In the genomic region with DNA sequence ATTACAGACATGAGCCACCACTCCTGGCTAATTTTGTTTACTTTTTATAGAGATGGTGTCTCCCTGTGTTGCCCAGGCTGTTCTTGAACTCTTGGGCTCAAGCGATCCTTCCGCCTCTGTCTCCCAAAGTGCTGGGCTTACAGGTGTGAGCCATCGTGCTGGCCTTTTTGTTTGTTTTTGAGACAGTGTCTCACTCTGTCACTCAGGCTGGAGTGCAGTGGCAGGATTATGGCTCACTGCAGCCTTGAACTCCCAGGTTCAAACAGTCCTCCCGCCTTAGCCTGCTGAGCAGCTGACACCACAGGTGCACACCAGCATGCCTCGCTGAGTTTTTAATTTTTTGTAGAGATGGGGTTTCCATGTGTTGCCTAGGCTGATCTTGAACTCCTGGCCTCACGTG, we compare ENCODE assay signal across 20 cellular contexts.
"Had no signal": no experiment of that assay in that cellular context is flagged by ENCODE, and none has a peak within 500 bp of the region (broad histone marks: within the 10 kb centered on the region; RNA-seq: fewer than 3 reads in every experiment).

No MANE protein-coding gene starts in this region.

- H3K27ac Mint-ChIP-seq: activated CD4-positive, alpha-beta T cell treated with anti-CD3 and anti-CD28 coated beads for 36 hours; activated T-helper 1 cell treated with anti-CD3 and anti-CD28 coated beads, Interleukin-12 subunit alpha, Interleukin-12 subunit beta, Interleukin-2, Interleukin-4 antibody, amounts not matched to agents 30 ng/mL and 10 ng/mL and 1 ng/mL, durations not matched to agents 14 hours and 24 hours and 36 hours; immature natural killer cell; progenitor cell of endocrine pancreas had no signal

- H3K27me3 Mint-ChIP-seq: activated CD4-positive, alpha-beta T cell treated with anti-CD3 and anti-CD28 coated beads for 36 hours; progenitor cell of endocrine pancreas had no signal

- H3K4me3 Mint-ChIP-seq: activated CD4-positive, alpha-beta T cell treated with anti-CD3 and anti-CD28 coated beads for 36 hours; activated T-helper 1 cell treated with anti-CD3 and anti-CD28 coated beads, Interleukin-12 subunit alpha, Interleukin-12 subunit beta, Interleukin-2, Interleukin-4 antibody, amounts not matched to agents 30 ng/mL and 10 ng/mL and 1 ng/mL, durations not matched to agents 14 hours and 24 hours and 36 hours; immature natural killer cell; neural crest cell had no signal

- ATAC-seq: activated CD4-positive, alpha-beta T cell treated with anti-CD3 and anti-CD28 coated beads for 36 hours; activated naive CD4-positive, alpha-beta T cell treated with anti-CD3 and anti-CD28 coated beads, Interleukin-2, amount 50 U/mL, for 72 hours; esophagus mucosa; gastrocnemius medialis; heart right ventricle; upper lobe of right lung had no signal

- H3K9me3 Mint-ChIP-seq: activated naive CD4-positive, alpha-beta T cell treated with anti-CD3 and anti-CD28 coated beads, Interleukin-2, amount 50 U/mL, for 72 hours; activated T-helper 1 cell treated with anti-CD3 and anti-CD28 coated beads, Interleukin-12 subunit alpha, Interleukin-12 subunit beta, Interleukin-2, Interleukin-4 antibody, amounts not matched to agents 30 ng/mL and 10 ng/mL and 1 ng/mL, durations not matched to agents 14 hours and 24 hours and 36 hours; immature natural killer cell; neural crest cell had no signal

- H3K27me3 ChIP-seq: adrenal gland, gastrocnemius medialis, heart right ventricle, upper lobe of right lung had no signal

- DNase-seq: activated CD4-positive, alpha-beta T cell treated with anti-CD3 and anti-CD28 coated beads for 36 hours; activated CD4-positive, alpha-beta T cell treated with anti-CD3 and anti-CD28 coated beads, Interleukin-2, amount 50 U/mL, for 48 hours; activated gamma-delta T cell treated with Interleukin-2 at 50 U/mL for 16 hours; adrenal gland; cerebellar nuclear complex; cortex of kidney; effector CD8-positive, alpha-beta T cell; gastrocnemius medialis; heart right ventricle; immature natural killer cell; kidney glomerular epithelial cell; left ventricle myocardium inferior; mammary epithelial cell; upper lobe of right lung had no signal

- H3K9me3 ChIP-seq: adrenal gland, gastrocnemius medialis, heart right ventricle, left ventricle myocardium inferior, thoracic aorta, upper lobe of right lung had no signal

- H3K4me3 ChIP-seq: adrenal gland, gastrocnemius medialis, heart right ventricle, left ventricle myocardium inferior, thoracic aorta, upper lobe of right lung had no signal

- H3K27ac ChIP-seq: adrenal gland, gastrocnemius medialis, heart right ventricle, left ventricle myocardium inferior, thoracic aorta, upper lobe of right lung had no signal

- H3K36me3 ChIP-seq: adrenal gland, thoracic aorta, upper lobe of right lung had no signal
